8 cellular contexts compared by ENCODE assay signal in genomic region chr7:116525298-116525912, GRCh38. TPM values are rescaled to one million over a fixed set of nuclear protein-coding genes. Genes with fewer than 3 reads are reported as not detected.
DNase-seq lines count a peak whose midpoint lies in the region; ATAC-seq and TF ChIP-seq lines count a peak whose summit lies in the region.

No MANE protein-coding gene starts in this region.

- DNase-seq in EL (peak; percentile 31), RWPE2 (ENCODE audit: low spot score) (peak; percentile 57), islet precursor cell (peak; percentile 71), NCI-H187 treated with DMSO at 0.1 percent for 48 hours (lab: John Stamatoyannopoulos, UW) (no peak), NCI-H510A (lab: John Stamatoyannopoulos, UW) (no peak)
- peak; percentile 36 for DNase-seq in stimulated activated CD4-positive, alpha-beta T cell treated with anti-CD3 and anti-CD28 coated beads, Interleukin-4, amount 100 ng/mL, for 1 hour

- peak overlapping the region; percentile 99 for H3K27ac ChIP-seq in RWPE2 (ENCODE audit: poor library complexity, severe bottlenecking)

- peaks cover 51% of the 10 kb centered on the region for H3K36me3 ChIP-seq in RWPE2 (ENCODE audit: low read depth)

- H3K4me1 ChIP-seq in RWPE2 (ENCODE audit: insufficient read depth, poor library complexity, severe bottlenecking) = peaks cover 61% of the 10 kb centered on the region

- H3K36me3 Mint-ChIP-seq in brain = no peaks in the 10 kb centered on the region

- H3K4me3 Mint-ChIP-seq in brain = peak overlapping the region; percentile 88 to 93 (median 90)

- H3K27ac Mint-ChIP-seq in brain = peak overlapping the region in 2 of 5 experiments; percentile 63 to 70

- no peaks in the 10 kb centered on the region for H3K27me3 ChIP-seq in RWPE2 (ENCODE audit: insufficient read depth, poor library complexity, severe bottlenecking)

- H3K9me3 ChIP-seq in RWPE2 (ENCODE audit: severe bottlenecking) = no peaks in the 10 kb centered on the region

- H3K9me3 Mint-ChIP-seq in brain = peaks cover 0 to 5% (median 0%) of the 10 kb centered on the region in 5 experiments

- no peak for TF ChIP-seq CTCF in RWPE2 (IDR thresholded peaks at IDR 0.05; ENCODE audit: poor library complexity, severe bottlenecking)
- no peak for TF ChIP-seq CTCF in brain (conservative IDR thresholded peaks at IDR 0.05)

- peaks cover 39% of the 10 kb centered on the region for H3K4me1 Mint-ChIP-seq in brain

- ATAC-seq in HG02588 (IDR thresholded peaks at IDR 0.05; ENCODE audit: unreplicated experiment) (peak; percentile 44), RWPE2 (ENCODE audit: low read depth) (no peak)

- peak overlapping the region; percentile 56 for H3K4me3 ChIP-seq in RWPE2 (ENCODE audit: severe bottlenecking)

- peaks cover 84% of the 10 kb centered on the region for H3K27me3 Mint-ChIP-seq in brain

RNA-seq across cellular contexts. Expression of gene CAV1, which starts 0.6 kb away (rescaled TPM):
- 7.7 TPM for polyA plus RNA-seq in brain (ENCODE audit: insufficient read depth, low read depth, low replicate concordance)

RNA-seq across cellular contexts. Expression of gene CAV2, which starts 25.9 kb away (rescaled TPM):
- polyA plus RNA-seq in brain (ENCODE audit: insufficient read depth, low read depth, low replicate concordance) = 3.8 TPM

Comparison
In these comparisons a context has a peak if more than half of its experiments do, and no peak if none do; other contexts are left out.
1. DNase-seq: peak in EL (single experiment), RWPE2 (single experiment), islet precursor cell (single experiment) and stimulated activated CD4-positive, alpha-beta T cell treated with anti-CD3 and anti-CD28 coated beads, Interleukin-4, amount 100 ng/mL, for 1 hour (single experiment); none in NCI-H187 treated with DMSO at 0.1 percent for 48 hours (single experiment) and NCI-H510A (single experiment).